8 cellular contexts compared by ENCODE assay signal in the genomic region with DNA sequence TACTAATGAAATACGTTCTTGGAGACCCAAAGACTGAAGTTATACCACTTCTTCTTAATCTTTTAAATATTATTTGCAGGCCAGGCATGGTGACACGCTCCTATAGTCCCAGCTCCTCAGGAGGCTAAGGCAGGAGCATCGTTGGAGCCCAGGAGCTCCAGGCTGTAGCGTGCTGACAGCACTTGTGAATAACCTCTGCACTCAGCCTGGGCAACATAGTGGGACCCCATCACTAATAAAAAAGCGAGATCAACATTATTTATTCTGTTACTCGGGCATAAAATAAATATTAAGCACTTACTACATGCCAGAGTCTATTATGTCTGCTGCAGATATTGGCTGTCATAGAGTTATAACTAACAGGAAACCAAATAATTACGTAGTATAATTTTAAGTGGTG. TPM values are rescaled to one million over a fixed set of nuclear protein-coding genes. Genes with fewer than 3 reads are reported as not detected.
DNase-seq lines count a peak whose midpoint lies in the region; ATAC-seq and TF ChIP-seq lines count a peak whose summit lies in the region.

No MANE protein-coding gene starts in this region.

- ATAC-seq in memory B cell (ENCODE audit: low read depth): no peak
- ATAC-seq in upper lobe of left lung (ENCODE audit: low FRiP score in 2 of 2): no peak
- ATAC-seq in GM21526 (IDR thresholded peaks at IDR 0.05; ENCODE audit: low FRiP score, unreplicated experiment): no peak

- TF ChIP-seq POLR2A in upper lobe of left lung (IDR thresholded peaks at IDR 0.05): no peak

- H3K27ac Mint-ChIP-seq in activated naive CD4-positive, alpha-beta T cell treated with anti-CD3 and anti-CD28 coated beads for 36 hours: peak overlapping the region; percentile 98
- H3K27ac Mint-ChIP-seq in memory B cell: no peak overlapping the region

- peaks cover 39% of the 10 kb centered on the region for H3K4me1 Mint-ChIP-seq in activated naive CD4-positive, alpha-beta T cell treated with anti-CD3 and anti-CD28 coated beads for 36 hours (ENCODE audit: low read depth)
- peaks cover 28% of the 10 kb centered on the region for H3K4me1 Mint-ChIP-seq in memory B cell

- no peak for TF ChIP-seq EP300 in upper lobe of left lung (IDR thresholded peaks at IDR 0.05)

- H3K27me3 ChIP-seq in upper lobe of left lung: no peaks in the 10 kb centered on the region

- peaks cover 0 to 9% (median 3%) of the 10 kb centered on the region in 4 donors for H3K36me3 ChIP-seq in upper lobe of left lung

- H3K9me3 ChIP-seq in upper lobe of left lung: no peaks in the 10 kb centered on the region

- no peak for DNase-seq in activated naive CD4-positive, alpha-beta T cell treated with anti-CD3 and anti-CD28 coated beads for 36 hours
- DNase-seq in activated naive CD4-positive, alpha-beta T cell (lab: John Stamatoyannopoulos, UW): no peak
- DNase-seq in astrocyte of the spinal cord (ENCODE audit: low read depth, low spot score) (no peak), memory B cell (ENCODE audit: low spot score in 2 of 2) (no peak), upper lobe of left lung (no peak), medulla oblongata (ENCODE audit: extremely low spot score) (no peak), KG1 (lab: John Stamatoyannopoulos, UW) (no peak)

- peak overlapping the region; percentile 88 to 97 (median 94) for H3K27ac ChIP-seq in upper lobe of left lung

- TF ChIP-seq CTCF in astrocyte of the spinal cord (IDR thresholded peaks at IDR 0.05; ENCODE audit: low read depth, low read length): no peak
- TF ChIP-seq CTCF in upper lobe of left lung (IDR thresholded peaks at IDR 0.05): no peak

- H3K4me3 ChIP-seq in astrocyte of the spinal cord (ENCODE audit: low read depth, low read length) (peak overlapping the region; percentile 78), upper lobe of left lung (peak overlapping the region in 3 of 4 donors; percentile 65 to 92 (median 84))

- CTCF ChIA-PET in activated naive CD4-positive, alpha-beta T cell treated with anti-CD3 and anti-CD28 coated beads for 36 hours (lab: Charles Lee): interaction anchor here (0.6 to 1.8 kb wide), 4 partner anchors 42 to 1258 kb away, joined by 3 to 10 read pairs (median 5); partner anchors contain the start of genes C11orf54 and TAF1D

- 48 to 50% methylated on average over 7 of the region's 7 CpGs for WGBS in upper lobe of left lung, 2 donors

- in situ Hi-C loops in astrocyte of the spinal cord (cut with HindIII; ENCODE audit: low sequenced_read_pairs): no loop called here

- no peaks in the 10 kb centered on the region for H3K27me3 Mint-ChIP-seq in activated naive CD4-positive, alpha-beta T cell treated with anti-CD3 and anti-CD28 coated beads for 36 hours (ENCODE audit: low read depth)
- no peaks in the 10 kb centered on the region for H3K27me3 Mint-ChIP-seq in memory B cell

- H3K36me3 Mint-ChIP-seq in activated naive CD4-positive, alpha-beta T cell treated with anti-CD3 and anti-CD28 coated beads for 36 hours (ENCODE audit: low read depth): peaks cover 20% of the 10 kb centered on the region
- peaks cover 1% of the 10 kb centered on the region for H3K36me3 Mint-ChIP-seq in memory B cell

- H3K4me1 ChIP-seq in upper lobe of left lung: peaks cover 23 to 33% (median 27%) of the 10 kb centered on the region in 4 donors

- no peaks in the 10 kb centered on the region for H3K9me3 Mint-ChIP-seq in activated naive CD4-positive, alpha-beta T cell treated with anti-CD3 and anti-CD28 coated beads for 36 hours
- no peaks in the 10 kb centered on the region for H3K9me3 Mint-ChIP-seq in memory B cell

- H3K4me3 Mint-ChIP-seq in activated naive CD4-positive, alpha-beta T cell treated with anti-CD3 and anti-CD28 coated beads for 36 hours: peak overlapping the region; percentile 99
- H3K4me3 Mint-ChIP-seq in memory B cell: peak overlapping the region; percentile 91

- intact Hi-C loops in activated naive CD4-positive, alpha-beta T cell treated with anti-CD3 and anti-CD28 coated beads for 36 hours (cut with micrococcal nuclease): loop anchor here (10.0 kb wide), 1 partner anchor 549 kb away; no protein-coding TSS in a partner anchor

RNA-seq across cellular contexts. Expression of gene MED17, which starts 0.7 kb away (rescaled TPM):
- 10 to 100 TPM; 19.4 to 22.6 TPM for total RNA-seq in activated naive CD4-positive, alpha-beta T cell treated with anti-CD3 and anti-CD28 coated beads for 36 hours
- total RNA-seq in upper lobe of left lung: 10 to 100 TPM; 13.1 to 33.5 (median 28.1) TPM

RNA-seq across cellular contexts. Expression of gene C11orf54, which starts 41.9 kb away (rescaled TPM):
- 10 to 100 TPM; 15.1 to 16.3 TPM for total RNA-seq in activated naive CD4-positive, alpha-beta T cell treated with anti-CD3 and anti-CD28 coated beads for 36 hours
- total RNA-seq in upper lobe of left lung: 10 to 100 TPM; 23.6 to 81.3 (median 39.8) TPM

RNA-seq across cellular contexts. Expression of gene TAF1D, which starts 42.1 kb away (rescaled TPM):
- 100 to 1,000 TPM; 442 to 482 TPM for total RNA-seq in activated naive CD4-positive, alpha-beta T cell treated with anti-CD3 and anti-CD28 coated beads for 36 hours
- total RNA-seq in upper lobe of left lung: 100 to 1,000 TPM in 2 of 6 donors, 10 to 100 TPM in 4; 70.5 to 195 (median 88.5) TPM
